1 cellular context compared by ENCODE assay signal in the genomic region with DNA sequence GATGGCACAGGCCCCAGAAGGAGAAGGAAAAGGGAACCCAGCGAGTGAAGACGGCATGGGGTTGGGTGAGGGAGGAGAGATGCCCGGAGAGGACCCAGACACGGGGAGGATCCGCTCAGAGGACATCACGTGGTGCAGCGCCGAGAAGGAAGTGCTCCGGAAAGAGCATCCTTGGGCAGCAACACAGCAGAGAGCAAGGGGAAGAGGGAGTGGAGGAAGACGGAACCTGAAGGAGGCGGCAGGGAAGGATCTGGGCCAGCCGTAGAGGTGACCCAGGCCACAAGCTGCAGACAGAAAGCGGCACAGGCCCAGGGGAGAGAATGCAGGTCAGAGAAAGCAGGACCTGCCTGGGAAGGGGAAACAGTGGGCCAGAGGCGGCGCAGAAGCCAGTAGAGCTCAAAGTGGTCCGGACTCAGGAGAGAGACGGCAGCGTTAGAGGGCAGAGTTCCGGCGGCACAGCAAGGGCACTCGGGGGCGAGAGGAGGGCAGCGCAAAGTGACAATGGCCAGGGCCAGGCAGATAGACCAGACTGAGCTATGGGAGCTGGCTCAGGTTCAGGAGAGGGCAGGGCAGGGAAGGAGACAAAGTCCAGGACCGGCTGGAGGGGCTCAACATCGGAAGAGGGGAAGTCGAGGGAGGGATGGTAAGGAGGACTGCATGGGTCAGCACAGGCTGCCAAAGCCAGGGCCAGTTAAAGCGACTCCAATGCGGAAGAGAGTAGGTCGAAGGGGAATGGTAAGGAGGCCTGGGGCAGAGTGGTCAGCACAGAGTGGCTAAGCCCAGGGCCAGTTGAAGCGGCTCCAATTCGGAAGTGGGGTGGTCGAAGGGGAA.
TF ChIP-seq lines count a peak whose summit lies in the region.

No MANE protein-coding gene starts in this region.

TF ChIP-seq in K562, 482 proteins besides CTCF, POLR2A, EP300 and RAD21 (continues in another document):
- TF ChIP-seq PURB (CRISPR knock-in tag; IDR thresholded peaks at IDR 0.05; ENCODE audit: low read depth) (no peak), NKRF (IDR thresholded peaks at IDR 0.05; ENCODE audit: borderline replicate concordance) (peak; percentile 28; the same call in 1 of the 2 replicates), PHF20 (IDR thresholded peaks at IDR 0.05; ENCODE audit: partially characterized antibody) (no peak), HDAC2 (IDR thresholded peaks at IDR 0.05) (peak; percentile 64), THRB (CRISPR knock-in tag; conservative IDR thresholded peaks at IDR 0.05) (peak; percentile 16; the same call in 1 of the 2 replicates), FOXJ2 (tag; IDR thresholded peaks at IDR 0.05) (no peak), TFE3 (CRISPR knock-in tag; IDR thresholded peaks at IDR 0.05) (peak; percentile 93), BCOR (IDR thresholded peaks at IDR 0.05) (0 out of 2 replicates have a peak, but pooled peaks have one; percentile 18), SLC30A9 (CRISPR knock-in tag; IDR thresholded peaks at IDR 0.05) (no peak), HDAC1 (IDR thresholded peaks at IDR 0.05) (peak in 1 of 2 experiments; percentile 80; a peak in 2 of 4 replicates), ZNF77 (CRISPR knock-in tag; IDR thresholded peaks at IDR 0.05) (no peak), AFF1 (IDR thresholded peaks at IDR 0.05; ENCODE audit: low read depth in 1 of 2, partially characterized antibody in 2 of 2) (no peak), E2F6 (IDR thresholded peaks at IDR 0.05; ENCODE audit: borderline replicate concordance in 1 of 2, extremely low read depth in 1 of 2, insufficient read depth in 1 of 2, insufficient read length in 1 of 2, low read depth in 1 of 2, low read length in 1 of 2, poor library complexity in 1 of 2, severe bottlenecking in 1 of 2) (no peak), BDP1 (IDR thresholded peaks at IDR 0.05; ENCODE audit: insufficient read depth, insufficient read length) (no peak), ESRRA (IDR thresholded peaks at IDR 0.05; ENCODE audit: borderline replicate concordance, low read depth) (0 out of 2 replicates have a peak, but pooled peaks have one; percentile 15), CTBP1 (IDR thresholded peaks at IDR 0.05; ENCODE audit: borderline replicate concordance) (peak; percentile 95), SIN3A (IDR thresholded peaks at IDR 0.05; ENCODE audit: borderline replicate concordance in 2 of 2, control insufficient read depth in 1 of 2, low read depth in 2 of 2, low read length in 2 of 2) (peak in 1 of 2 experiments; percentile 40; a peak in 1 of 4 replicates), RBFOX2 (IDR thresholded peaks at IDR 0.05; ENCODE audit: low read depth, low read length) (peak; percentile 61), RAD51 (IDR thresholded peaks at IDR 0.05; ENCODE audit: borderline replicate concordance, low read depth) (peak; percentile 91), TOE1 (IDR thresholded peaks at IDR 0.05; ENCODE audit: borderline replicate concordance) (peak; percentile 91), TOE1 (CRISPR knock-in tag; IDR thresholded peaks at IDR 0.05; ENCODE audit: borderline replicate concordance, low read depth) (no peak)
- TF ChIP-seq, protein P1, sequence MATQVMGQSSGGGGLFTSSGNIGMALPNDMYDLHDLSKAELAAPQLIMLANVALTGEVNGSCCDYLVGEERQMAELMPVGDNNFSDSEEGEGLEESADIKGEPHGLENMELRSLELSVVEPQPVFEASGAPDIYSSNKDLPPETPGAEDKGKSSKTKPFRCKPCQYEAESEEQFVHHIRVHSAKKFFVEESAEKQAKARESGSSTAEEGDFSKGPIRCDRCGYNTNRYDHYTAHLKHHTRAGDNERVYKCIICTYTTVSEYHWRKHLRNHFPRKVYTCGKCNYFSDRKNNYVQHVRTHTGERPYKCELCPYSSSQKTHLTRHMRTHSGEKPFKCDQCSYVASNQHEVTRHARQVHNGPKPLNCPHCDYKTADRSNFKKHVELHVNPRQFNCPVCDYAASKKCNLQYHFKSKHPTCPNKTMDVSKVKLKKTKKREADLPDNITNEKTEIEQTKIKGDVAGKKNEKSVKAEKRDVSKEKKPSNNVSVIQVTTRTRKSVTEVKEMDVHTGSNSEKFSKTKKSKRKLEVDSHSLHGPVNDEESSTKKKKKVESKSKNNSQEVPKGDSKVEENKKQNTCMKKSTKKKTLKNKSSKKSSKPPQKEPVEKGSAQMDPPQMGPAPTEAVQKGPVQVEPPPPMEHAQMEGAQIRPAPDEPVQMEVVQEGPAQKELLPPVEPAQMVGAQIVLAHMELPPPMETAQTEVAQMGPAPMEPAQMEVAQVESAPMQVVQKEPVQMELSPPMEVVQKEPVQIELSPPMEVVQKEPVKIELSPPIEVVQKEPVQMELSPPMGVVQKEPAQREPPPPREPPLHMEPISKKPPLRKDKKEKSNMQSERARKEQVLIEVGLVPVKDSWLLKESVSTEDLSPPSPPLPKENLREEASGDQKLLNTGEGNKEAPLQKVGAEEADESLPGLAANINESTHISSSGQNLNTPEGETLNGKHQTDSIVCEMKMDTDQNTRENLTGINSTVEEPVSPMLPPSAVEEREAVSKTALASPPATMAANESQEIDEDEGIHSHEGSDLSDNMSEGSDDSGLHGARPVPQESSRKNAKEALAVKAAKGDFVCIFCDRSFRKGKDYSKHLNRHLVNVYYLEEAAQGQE (CRISPR knock-in tag; IDR thresholded peaks at IDR 0.05; ENCODE audit: low read depth), result no peak
- TF ChIP-seq, protein P2, sequence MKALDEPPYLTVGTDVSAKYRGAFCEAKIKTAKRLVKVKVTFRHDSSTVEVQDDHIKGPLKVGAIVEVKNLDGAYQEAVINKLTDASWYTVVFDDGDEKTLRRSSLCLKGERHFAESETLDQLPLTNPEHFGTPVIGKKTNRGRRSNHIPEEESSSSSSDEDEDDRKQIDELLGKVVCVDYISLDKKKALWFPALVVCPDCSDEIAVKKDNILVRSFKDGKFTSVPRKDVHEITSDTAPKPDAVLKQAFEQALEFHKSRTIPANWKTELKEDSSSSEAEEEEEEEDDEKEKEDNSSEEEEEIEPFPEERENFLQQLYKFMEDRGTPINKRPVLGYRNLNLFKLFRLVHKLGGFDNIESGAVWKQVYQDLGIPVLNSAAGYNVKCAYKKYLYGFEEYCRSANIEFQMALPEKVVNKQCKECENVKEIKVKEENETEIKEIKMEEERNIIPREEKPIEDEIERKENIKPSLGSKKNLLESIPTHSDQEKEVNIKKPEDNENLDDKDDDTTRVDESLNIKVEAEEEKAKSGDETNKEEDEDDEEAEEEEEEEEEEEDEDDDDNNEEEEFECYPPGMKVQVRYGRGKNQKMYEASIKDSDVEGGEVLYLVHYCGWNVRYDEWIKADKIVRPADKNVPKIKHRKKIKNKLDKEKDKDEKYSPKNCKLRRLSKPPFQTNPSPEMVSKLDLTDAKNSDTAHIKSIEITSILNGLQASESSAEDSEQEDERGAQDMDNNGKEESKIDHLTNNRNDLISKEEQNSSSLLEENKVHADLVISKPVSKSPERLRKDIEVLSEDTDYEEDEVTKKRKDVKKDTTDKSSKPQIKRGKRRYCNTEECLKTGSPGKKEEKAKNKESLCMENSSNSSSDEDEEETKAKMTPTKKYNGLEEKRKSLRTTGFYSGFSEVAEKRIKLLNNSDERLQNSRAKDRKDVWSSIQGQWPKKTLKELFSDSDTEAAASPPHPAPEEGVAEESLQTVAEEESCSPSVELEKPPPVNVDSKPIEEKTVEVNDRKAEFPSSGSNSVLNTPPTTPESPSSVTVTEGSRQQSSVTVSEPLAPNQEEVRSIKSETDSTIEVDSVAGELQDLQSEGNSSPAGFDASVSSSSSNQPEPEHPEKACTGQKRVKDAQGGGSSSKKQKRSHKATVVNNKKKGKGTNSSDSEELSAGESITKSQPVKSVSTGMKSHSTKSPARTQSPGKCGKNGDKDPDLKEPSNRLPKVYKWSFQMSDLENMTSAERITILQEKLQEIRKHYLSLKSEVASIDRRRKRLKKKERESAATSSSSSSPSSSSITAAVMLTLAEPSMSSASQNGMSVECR (CRISPR knock-in tag; IDR thresholded peaks at IDR 0.05), result peak; percentile 72
- TF ChIP-seq, protein P3, sequence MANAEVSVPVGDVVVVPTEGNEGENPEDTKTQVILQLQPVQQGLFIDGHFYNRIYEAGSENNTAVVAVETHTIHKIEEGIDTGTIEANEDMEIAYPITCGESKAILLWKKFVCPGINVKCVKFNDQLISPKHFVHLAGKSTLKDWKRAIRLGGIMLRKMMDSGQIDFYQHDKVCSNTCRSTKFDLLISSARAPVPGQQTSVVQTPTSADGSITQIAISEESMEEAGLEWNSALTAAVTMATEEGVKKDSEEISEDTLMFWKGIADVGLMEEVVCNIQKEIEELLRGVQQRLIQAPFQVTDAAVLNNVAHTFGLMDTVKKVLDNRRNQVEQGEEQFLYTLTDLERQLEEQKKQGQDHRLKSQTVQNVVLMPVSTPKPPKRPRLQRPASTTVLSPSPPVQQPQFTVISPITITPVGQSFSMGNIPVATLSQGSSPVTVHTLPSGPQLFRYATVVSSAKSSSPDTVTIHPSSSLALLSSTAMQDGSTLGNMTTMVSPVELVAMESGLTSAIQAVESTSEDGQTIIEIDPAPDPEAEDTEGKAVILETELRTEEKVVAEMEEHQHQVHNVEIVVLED (CRISPR knock-in tag; IDR thresholded peaks at IDR 0.05), result no peak
- TF ChIP-seq, protein P4, sequence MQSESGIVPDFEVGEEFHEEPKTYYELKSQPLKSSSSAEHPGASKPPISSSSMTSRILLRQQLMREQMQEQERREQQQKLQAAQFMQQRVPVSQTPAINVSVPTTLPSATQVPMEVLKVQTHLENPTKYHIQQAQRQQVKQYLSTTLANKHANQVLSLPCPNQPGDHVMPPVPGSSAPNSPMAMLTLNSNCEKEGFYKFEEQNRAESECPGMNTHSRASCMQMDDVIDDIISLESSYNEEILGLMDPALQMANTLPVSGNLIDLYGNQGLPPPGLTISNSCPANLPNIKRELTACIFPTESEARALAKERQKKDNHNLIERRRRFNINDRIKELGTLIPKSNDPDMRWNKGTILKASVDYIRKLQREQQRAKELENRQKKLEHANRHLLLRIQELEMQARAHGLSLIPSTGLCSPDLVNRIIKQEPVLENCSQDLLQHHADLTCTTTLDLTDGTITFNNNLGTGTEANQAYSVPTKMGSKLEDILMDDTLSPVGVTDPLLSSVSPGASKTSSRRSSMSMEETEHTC (IDR thresholded peaks at IDR 0.05), result no peak
